ENCODE assay signal across 15 cellular contexts in genomic region chr20:10508060-10508459, GRCh38.
DNase-seq lines count a peak whose midpoint lies in the region; TF ChIP-seq lines count a peak whose summit lies in the region.
"Had no signal": no experiment of that assay in that cellular context is flagged by ENCODE, and none has a peak within 500 bp of the region (broad histone marks: within the 10 kb centered on the region; RNA-seq: fewer than 3 reads in every experiment).

No MANE protein-coding gene starts in this region.

- DNase-seq in AG20443 (ENCODE audit: low spot score) (peak; percentile 25), SJSA1 (ENCODE audit: low read depth in 1 of 2, low spot score in 2 of 2) (no peak), fibroblast of peridontal ligament (ENCODE audit: extremely low read depth) (peak; percentile 56), sigmoid colon (peak; percentile 84), SKM-1 (lab: John Stamatoyannopoulos, UW; ENCODE audit: unreplicated experiment) (no peak), islet precursor cell (no peak), HPDE6-E6E7 (ENCODE audit: extremely low spot score) (no peak)
- no peak for DNase-seq in activated CD8-positive, alpha-beta memory T cell treated with anti-CD3 and anti-CD28 coated beads, Interleukin-2, amount 50 U/mL, for 48 hours
- DNase-seq: brain microvascular endothelial cell; NCI-H2171; stimulated activated CD4-positive, alpha-beta T cell treated with anti-CD3 and anti-CD28 coated beads, Interleukin-4, amount 100 ng/mL, for 4 hours had no signal

- no peak for TF ChIP-seq POLR2A in sigmoid colon (IDR thresholded peaks at IDR 0.05)

- H3K4me3 ChIP-seq in SJSA1: no peak overlapping the region
- H3K4me3 ChIP-seq in sigmoid colon: no peak overlapping the region
- H3K4me3 ChIP-seq: BLaER1, K562, pancreas had no signal

- H3K9me3 ChIP-seq in SJSA1 (replicated peaks): no peaks in the 10 kb centered on the region
- H3K9me3 ChIP-seq in sigmoid colon: no peaks in the 10 kb centered on the region
- H3K9me3 ChIP-seq: BLaER1, pancreas had no signal

- no peak for TF ChIP-seq CTCF in sigmoid colon (IDR thresholded peaks at IDR 0.05)

- H3K27ac ChIP-seq in SJSA1 (peak overlapping the region; percentile 43), sigmoid colon (peak overlapping the region; percentile 53 to 87 (median 82))
- H3K27ac ChIP-seq: BLaER1, pancreas, VCaP had no signal

- no peaks in the 10 kb centered on the region for H3K36me3 ChIP-seq in SJSA1
- no peaks in the 10 kb centered on the region for H3K36me3 ChIP-seq in sigmoid colon
- H3K36me3 ChIP-seq: BLaER1, brain microvascular endothelial cell, pancreas had no signal

- intact Hi-C loops in sigmoid colon (cut with DNase I): loop anchor here (5.0 kb wide), 2 partner anchors 76 to 164 kb away; partner anchors contain the start of genes JAG1 and MKKS

- WGBS in sigmoid colon, 2 donors: 83 to 86% methylated on average over 4 of the region's 4 CpGs

- H3K27me3 ChIP-seq in SJSA1 (replicated peaks) (no peaks in the 10 kb centered on the region), sigmoid colon (no peaks in the 10 kb centered on the region)
- H3K27me3 ChIP-seq: BLaER1, brain microvascular endothelial cell, pancreas had no signal

- H3K4me1 ChIP-seq in SJSA1 (replicated peaks) (peaks cover 80% of the 10 kb centered on the region), sigmoid colon (peaks cover 0 to 83% (median 78%) of the 10 kb centered on the region in 4 donors)

- TF ChIP-seq EP300 in sigmoid colon (IDR thresholded peaks at IDR 0.05): no peak

Comparison
In these comparisons a context has a peak if more than half of its experiments do, and no peak if none do; other contexts are left out.
1. DNase-seq: peak in AG20443 (single experiment), fibroblast of peridontal ligament (single experiment) and sigmoid colon (single experiment); none in SJSA1 (0 of 2), activated CD8-positive, alpha-beta memory T cell treated with anti-CD3 and anti-CD28 coated beads, Interleukin-2, amount 50 U/mL, for 48 hours (single experiment), SKM-1 (single experiment), islet precursor cell (single experiment) and HPDE6-E6E7 (single experiment).